1 cellular context compared by ENCODE assay signal in genomic region chr11:14643697-14644395, GRCh38.
A peak's percentile ranks its signal among the peaks of the same experiment; 100 is the strongest.
TF ChIP-seq lines count a peak whose summit lies in the region.

TSS of gene PDE3B (plus strand) at chr11:14643804. CDS start at chr11:14644076, 272 bp downstream.

TF ChIP-seq in K562, 482 proteins besides CTCF, POLR2A, EP300 and RAD21 (continued from another document and continues in another):
- TF ChIP-seq, protein P1, sequence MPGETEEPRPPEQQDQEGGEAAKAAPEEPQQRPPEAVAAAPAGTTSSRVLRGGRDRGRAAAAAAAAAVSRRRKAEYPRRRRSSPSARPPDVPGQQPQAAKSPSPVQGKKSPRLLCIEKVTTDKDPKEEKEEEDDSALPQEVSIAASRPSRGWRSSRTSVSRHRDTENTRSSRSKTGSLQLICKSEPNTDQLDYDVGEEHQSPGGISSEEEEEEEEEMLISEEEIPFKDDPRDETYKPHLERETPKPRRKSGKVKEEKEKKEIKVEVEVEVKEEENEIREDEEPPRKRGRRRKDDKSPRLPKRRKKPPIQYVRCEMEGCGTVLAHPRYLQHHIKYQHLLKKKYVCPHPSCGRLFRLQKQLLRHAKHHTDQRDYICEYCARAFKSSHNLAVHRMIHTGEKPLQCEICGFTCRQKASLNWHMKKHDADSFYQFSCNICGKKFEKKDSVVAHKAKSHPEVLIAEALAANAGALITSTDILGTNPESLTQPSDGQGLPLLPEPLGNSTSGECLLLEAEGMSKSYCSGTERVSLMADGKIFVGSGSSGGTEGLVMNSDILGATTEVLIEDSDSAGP (CRISPR knock-in tag; IDR thresholded peaks at IDR 0.05) = 0 out of 2 replicates have a peak, but pooled peaks have one; percentile 12
- TF ChIP-seq EWSR1 (IDR thresholded peaks at IDR 0.05; ENCODE audit: borderline replicate concordance, low read depth, partially characterized antibody) (no peak), GABPB2 (CRISPR knock-in tag; conservative IDR thresholded peaks at IDR 0.05) (no peak), POLR3A (IDR thresholded peaks at IDR 0.05; ENCODE audit: borderline replicate concordance, extremely low read depth, insufficient read depth, insufficient read length) (no peak), PHF8 (IDR thresholded peaks at IDR 0.05; ENCODE audit: borderline replicate concordance, low read length) (peak; percentile 89; the same call in 1 of the 2 replicates), ARHGAP35 (IDR thresholded peaks at IDR 0.05; ENCODE audit: partially characterized antibody) (no peak), NFIC (IDR thresholded peaks at IDR 0.05) (peak; percentile 33; the same call in 1 of the 2 replicates), HDGF (IDR thresholded peaks at IDR 0.05) (no peak), TEAD1 (CRISPR knock-in tag; IDR thresholded peaks at IDR 0.05) (peak in 1 of 2 experiments; percentile 36; a peak in 1 of 4 replicates), FOXK1 (CRISPR knock-in tag; IDR thresholded peaks at IDR 0.05; ENCODE audit: borderline replicate concordance) (peak; percentile 60; the same call in 1 of the 2 replicates), IRF9 (tag; IDR thresholded peaks at IDR 0.05) (no peak), RERE (CRISPR knock-in tag; IDR thresholded peaks at IDR 0.05; ENCODE audit: borderline replicate concordance) (peak; percentile 17; the same call in 1 of the 2 replicates), MCM7 (IDR thresholded peaks at IDR 0.05) (no peak), NCOA1 (IDR thresholded peaks at IDR 0.05; ENCODE audit: low read depth) (no peak), EP400 (IDR thresholded peaks at IDR 0.05) (peak; percentile 58; the same call in 1 of the 2 replicates), TFAP4 (CRISPR knock-in tag; IDR thresholded peaks at IDR 0.05; ENCODE audit: borderline replicate concordance) (peak; percentile 31; the same call in 1 of the 2 replicates), SNIP1 (IDR thresholded peaks at IDR 0.05; ENCODE audit: low read depth) (no peak), SAP30 (IDR thresholded peaks at IDR 0.05; ENCODE audit: borderline replicate concordance, insufficient read depth, low read depth, low read length, poor library complexity, severe bottlenecking) (peak; percentile 65), FUS (optimal IDR thresholded peaks at IDR 0.05; ENCODE audit: low read depth, low read length) (no peak), SP2 (IDR thresholded peaks at IDR 0.05; ENCODE audit: extremely low read depth, low read depth, low read length, poor library complexity, severe bottlenecking) (no peak), MBD2 (IDR thresholded peaks at IDR 0.05; ENCODE audit: borderline replicate concordance, low read depth) (0 out of 2 replicates have a peak, but pooled peaks have one; percentile 15), SMARCB1 (IDR thresholded peaks at IDR 0.05; ENCODE audit: insufficient read length, low read depth) (no peak), CTBP1 (IDR thresholded peaks at IDR 0.05; ENCODE audit: borderline replicate concordance) (peak; percentile 82), HCFC1 (IDR thresholded peaks at IDR 0.05; ENCODE audit: low read depth, low read length) (no peak), PURB (CRISPR knock-in tag; IDR thresholded peaks at IDR 0.05; ENCODE audit: low read depth) (no peak), ZNF263 (CRISPR knock-in tag; IDR thresholded peaks at IDR 0.05; ENCODE audit: borderline replicate concordance) (peak; percentile 39; the same call in 1 of the 2 replicates), ELF1 (tag; IDR thresholded peaks at IDR 0.05) (no peak), HLTF (IDR thresholded peaks at IDR 0.05) (no peak), MLLT1 (IDR thresholded peaks at IDR 0.05) (peak in 1 of 2 experiments; percentile 16; a peak in 1 of 4 replicates), FOXA3 (CRISPR knock-in tag; conservative IDR thresholded peaks at IDR 0.05 in 1 of 2, IDR thresholded peaks at IDR 0.05 in 1 of 2) (no peak), ZC3H4 (CRISPR knock-in tag; IDR thresholded peaks at IDR 0.05; ENCODE audit: borderline replicate concordance) (no peak; the same call in 1 of the 2 replicates), PPARD (CRISPR knock-in tag; IDR thresholded peaks at IDR 0.05) (no peak), MED1 (CRISPR knock-in tag; IDR thresholded peaks at IDR 0.05; ENCODE audit: borderline replicate concordance) (no peak), ZNF311 (CRISPR knock-in tag; IDR thresholded peaks at IDR 0.05) (no peak), SP1 (CRISPR knock-in tag; IDR thresholded peaks at IDR 0.05) (peak; percentile 55; the same call in 1 of the 2 replicates), ZEB2 (IDR thresholded peaks at IDR 0.05) (0 out of 2 replicates have a peak, but pooled peaks have one; percentile 32), POLR2AphosphoS2 (IDR thresholded peaks at IDR 0.05; ENCODE audit: low read length) (0 out of 2 replicates have a peak, but pooled peaks have one; percentile 47), ZNF644 (tag; IDR thresholded peaks at IDR 0.05; ENCODE audit: low read depth) (0 out of 2 replicates have a peak, but pooled peaks have one; percentile 7), ZSCAN29 (IDR thresholded peaks at IDR 0.05) (no peak), ZNF143 (CRISPR knock-in tag; IDR thresholded peaks at IDR 0.05) (0 out of 2 replicates have a peak, but pooled peaks have one; percentile 51)
- TF ChIP-seq, protein P2, sequence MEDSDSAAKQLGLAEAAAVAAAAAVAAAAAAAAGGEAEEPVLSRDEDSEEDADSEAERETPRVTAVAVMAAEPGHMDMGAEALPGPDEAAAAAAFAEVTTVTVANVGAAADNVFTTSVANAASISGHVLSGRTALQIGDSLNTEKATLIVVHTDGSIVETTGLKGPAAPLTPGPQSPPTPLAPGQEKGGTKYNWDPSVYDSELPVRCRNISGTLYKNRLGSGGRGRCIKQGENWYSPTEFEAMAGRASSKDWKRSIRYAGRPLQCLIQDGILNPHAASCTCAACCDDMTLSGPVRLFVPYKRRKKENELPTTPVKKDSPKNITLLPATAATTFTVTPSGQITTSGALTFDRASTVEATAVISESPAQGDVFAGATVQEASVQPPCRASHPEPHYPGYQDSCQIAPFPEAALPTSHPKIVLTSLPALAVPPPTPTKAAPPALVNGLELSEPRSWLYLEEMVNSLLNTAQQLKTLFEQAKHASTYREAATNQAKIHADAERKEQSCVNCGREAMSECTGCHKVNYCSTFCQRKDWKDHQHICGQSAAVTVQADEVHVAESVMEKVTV (CRISPR knock-in tag; IDR thresholded peaks at IDR 0.05) = no peak
- TF ChIP-seq, protein P3, sequence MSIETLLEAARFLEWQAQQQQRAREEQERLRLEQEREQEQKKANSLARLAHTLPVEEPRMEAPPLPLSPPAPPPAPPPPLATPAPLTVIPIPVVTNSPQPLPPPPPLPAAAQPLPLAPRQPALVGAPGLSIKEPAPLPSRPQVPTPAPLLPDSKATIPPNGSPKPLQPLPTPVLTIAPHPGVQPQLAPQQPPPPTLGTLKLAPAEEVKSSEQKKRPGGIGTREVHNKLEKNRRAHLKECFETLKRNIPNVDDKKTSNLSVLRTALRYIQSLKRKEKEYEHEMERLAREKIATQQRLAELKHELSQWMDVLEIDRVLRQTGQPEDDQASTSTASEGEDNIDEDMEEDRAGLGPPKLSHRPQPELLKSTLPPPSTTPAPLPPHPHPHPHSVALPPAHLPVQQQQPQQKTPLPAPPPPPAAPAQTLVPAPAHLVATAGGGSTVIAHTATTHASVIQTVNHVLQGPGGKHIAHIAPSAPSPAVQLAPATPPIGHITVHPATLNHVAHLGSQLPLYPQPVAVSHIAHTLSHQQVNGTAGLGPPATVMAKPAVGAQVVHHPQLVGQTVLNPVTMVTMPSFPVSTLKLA (conservative IDR thresholded peaks at IDR 0.05) = peak; percentile 13 to 79; a peak in 2 of 4 replicates
- TF ChIP-seq, protein P4, sequence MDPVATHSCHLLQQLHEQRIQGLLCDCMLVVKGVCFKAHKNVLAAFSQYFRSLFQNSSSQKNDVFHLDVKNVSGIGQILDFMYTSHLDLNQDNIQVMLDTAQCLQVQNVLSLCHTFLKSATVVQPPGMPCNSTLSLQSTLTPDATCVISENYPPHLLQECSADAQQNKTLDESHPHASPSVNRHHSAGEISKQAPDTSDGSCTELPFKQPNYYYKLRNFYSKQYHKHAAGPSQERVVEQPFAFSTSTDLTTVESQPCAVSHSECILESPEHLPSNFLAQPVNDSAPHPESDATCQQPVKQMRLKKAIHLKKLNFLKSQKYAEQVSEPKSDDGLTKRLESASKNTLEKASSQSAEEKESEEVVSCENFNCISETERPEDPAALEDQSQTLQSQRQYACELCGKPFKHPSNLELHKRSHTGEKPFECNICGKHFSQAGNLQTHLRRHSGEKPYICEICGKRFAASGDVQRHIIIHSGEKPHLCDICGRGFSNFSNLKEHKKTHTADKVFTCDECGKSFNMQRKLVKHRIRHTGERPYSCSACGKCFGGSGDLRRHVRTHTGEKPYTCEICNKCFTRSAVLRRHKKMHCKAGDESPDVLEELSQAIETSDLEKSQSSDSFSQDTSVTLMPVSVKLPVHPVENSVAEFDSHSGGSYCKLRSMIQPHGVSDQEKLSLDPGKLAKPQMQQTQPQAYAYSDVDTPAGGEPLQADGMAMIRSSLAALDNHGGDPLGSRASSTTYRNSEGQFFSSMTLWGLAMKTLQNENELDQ (CRISPR knock-in tag; IDR thresholded peaks at IDR 0.05; ENCODE audit: borderline replicate concordance) = no peak
- TF ChIP-seq, protein P5, sequence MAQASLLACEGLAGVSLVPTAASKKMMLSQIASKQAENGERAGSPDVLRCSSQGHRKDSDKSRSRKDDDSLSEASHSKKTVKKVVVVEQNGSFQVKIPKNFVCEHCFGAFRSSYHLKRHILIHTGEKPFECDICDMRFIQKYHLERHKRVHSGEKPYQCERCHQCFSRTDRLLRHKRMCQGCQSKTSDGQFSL (CRISPR knock-in tag; IDR thresholded peaks at IDR 0.05) = no peak
- TF ChIP-seq, protein P5 (tag; IDR thresholded peaks at IDR 0.05) = no peak; a peak in 1 of 4 replicates
